1 cellular context compared by ENCODE assay signal in the genomic region with DNA sequence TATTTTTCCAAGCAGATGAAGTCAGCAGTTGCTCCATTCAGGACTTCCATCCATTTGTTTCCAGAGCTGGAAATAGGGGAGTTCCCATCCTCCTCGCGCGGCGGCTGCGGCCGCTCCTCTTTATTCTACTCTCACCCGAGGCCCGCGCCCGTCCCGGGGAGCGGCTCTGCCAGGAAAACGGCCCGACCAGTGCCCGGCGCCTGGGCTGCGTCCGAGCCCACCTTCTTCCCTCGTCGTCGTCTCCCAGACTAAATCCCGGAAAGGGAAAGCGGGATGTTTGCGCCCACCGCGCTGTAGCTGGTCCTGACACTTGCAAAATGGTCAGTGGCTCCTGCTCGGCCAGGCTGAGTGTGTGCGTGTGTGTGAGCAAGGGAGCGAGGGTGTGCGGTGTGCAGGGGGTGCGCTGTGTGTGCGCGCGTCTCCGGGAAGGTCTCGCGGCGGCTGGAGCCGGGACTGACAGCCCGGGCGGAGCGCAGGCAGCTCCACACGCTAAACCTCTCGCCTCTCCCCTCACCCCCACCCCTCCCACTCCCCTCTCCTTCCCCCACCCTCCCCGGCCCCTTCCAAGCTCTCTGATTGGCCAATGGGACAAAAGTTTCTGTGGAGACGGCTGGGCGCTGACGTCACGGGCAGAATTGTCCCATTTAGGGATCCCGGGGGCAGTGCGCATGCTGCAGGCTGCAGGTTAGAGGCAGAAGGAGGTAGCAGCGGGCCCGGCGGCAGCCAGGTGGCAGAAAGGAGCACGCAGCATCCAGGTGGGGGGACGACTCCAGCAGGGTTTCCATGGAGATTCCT.
A peak's percentile ranks its signal among the peaks of the same experiment; 100 is the strongest.
TF ChIP-seq lines count a peak whose summit lies in the region.

A gene with protein sequence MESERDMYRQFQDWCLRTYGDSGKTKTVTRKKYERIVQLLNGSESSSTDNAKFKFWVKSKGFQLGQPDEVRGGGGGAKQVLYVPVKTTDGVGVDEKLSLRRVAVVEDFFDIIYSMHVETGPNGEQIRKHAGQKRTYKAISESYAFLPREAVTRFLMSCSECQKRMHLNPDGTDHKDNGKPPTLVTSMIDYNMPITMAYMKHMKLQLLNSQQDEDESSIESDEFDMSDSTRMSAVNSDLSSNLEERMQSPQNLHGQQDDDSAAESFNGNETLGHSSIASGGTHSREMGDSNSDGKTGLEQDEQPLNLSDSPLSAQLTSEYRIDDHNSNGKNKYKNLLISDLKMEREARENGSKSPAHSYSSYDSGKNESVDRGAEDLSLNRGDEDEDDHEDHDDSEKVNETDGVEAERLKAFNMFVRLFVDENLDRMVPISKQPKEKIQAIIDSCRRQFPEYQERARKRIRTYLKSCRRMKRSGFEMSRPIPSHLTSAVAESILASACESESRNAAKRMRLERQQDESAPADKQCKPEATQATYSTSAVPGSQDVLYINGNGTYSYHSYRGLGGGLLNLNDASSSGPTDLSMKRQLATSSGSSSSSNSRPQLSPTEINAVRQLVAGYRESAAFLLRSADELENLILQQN (minus strand): TSS at position 491 of the 795 bp plus-strand sequence. CDS start 1,660 bp downstream, outside the sequence.

TF ChIP-seq in HEK293, 187 proteins besides CTCF, POLR2A, EP300 and RAD21 (continued from another document):
- TF ChIP-seq ZFHX2 (tag by site-specific recombination; conservative IDR thresholded peaks at IDR 0.05) (0 out of 2 replicates have a peak, but pooled peaks have one; percentile 11), ZNF561 (tag by site-specific recombination; IDR thresholded peaks at IDR 0.05; ENCODE audit: borderline replicate concordance) (0 out of 2 replicates have a peak, but pooled peaks have one; percentile 20), ZFP37 (tag by site-specific recombination; IDR thresholded peaks at IDR 0.05) (peak; percentile 27; the same call in 1 of the 2 replicates)
- TF ChIP-seq, protein P1, sequence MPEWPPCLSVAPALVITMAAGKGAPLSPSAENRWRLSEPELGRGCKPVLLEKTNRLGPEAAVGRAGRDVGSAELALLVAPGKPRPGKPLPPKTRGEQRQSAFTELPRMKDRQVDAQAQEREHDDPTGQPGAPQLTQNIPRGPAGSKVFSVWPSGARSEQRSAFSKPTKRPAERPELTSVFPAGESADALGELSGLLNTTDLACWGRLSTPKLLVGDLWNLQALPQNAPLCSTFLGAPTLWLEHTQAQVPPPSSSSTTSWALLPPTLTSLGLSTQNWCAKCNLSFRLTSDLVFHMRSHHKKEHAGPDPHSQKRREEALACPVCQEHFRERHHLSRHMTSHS (tag by site-specific recombination; IDR thresholded peaks at IDR 0.05) = no peak
